ENCODE assay signal across 14 cellular contexts in the genomic region with DNA sequence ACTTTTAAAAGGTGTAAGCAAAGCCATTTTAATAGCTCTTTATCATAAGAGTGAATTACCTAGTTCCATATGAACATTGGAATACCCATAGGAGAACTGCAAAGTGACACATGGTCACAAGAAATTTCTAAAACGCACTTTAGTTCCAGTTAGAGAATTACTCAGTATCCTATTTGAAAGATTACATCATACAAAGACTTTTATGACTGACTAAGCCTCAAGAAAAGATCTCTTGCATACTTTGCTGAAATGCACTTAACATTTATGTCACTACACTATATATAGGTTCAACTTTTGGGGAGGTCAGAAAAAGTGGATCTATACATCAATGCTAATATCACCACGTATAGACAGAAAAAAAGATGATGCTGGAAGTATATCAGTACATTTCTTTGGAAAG. TPM values are rescaled to one million over a fixed set of nuclear protein-coding genes. Genes with fewer than 3 reads are reported as not detected.
DNase-seq lines count a peak whose midpoint lies in the region; ATAC-seq and TF ChIP-seq lines count a peak whose summit lies in the region.
"Had no signal": no experiment of that assay in that cellular context is flagged by ENCODE, and none has a peak within 500 bp of the region (broad histone marks: within the 10 kb centered on the region; RNA-seq: fewer than 3 reads in every experiment).

No MANE protein-coding gene starts in this region.

- no peak for TF ChIP-seq CTCF in glutamatergic neuron (IDR thresholded peaks at IDR 0.05; ENCODE audit: partially characterized antibody, unreplicated experiment)

- H3K4me1 Mint-ChIP-seq in activated T-cell treated with anti-CD3 and anti-CD28 coated beads, Interleukin-2, amount 50 U/mL, for 72 hours (ENCODE audit: low read depth), result peaks cover 7% of the 10 kb centered on the region
- peaks cover 35% of the 10 kb centered on the region for H3K4me1 Mint-ChIP-seq in glutamatergic neuron (ENCODE audit: low read depth, unreplicated experiment)

- peak in 1 of 2 donors; percentile 36 for ATAC-seq in activated T-cell treated with anti-CD3 and anti-CD28 coated beads, Interleukin-2, amount 50 U/mL, for 72 hours (replicated peaks in 1 of 2)
- no peak for ATAC-seq in HG03280 (IDR thresholded peaks at IDR 0.05; ENCODE audit: unreplicated experiment)

- H3K9me3 ChIP-seq in neuronal stem cell (replicated peaks in 1 of 2; ENCODE audit: control insufficient read depth in 2 of 2, insufficient read depth in 1 of 2, low read depth in 1 of 2, low read length in 2 of 2), result peaks cover 0 to 10% of the 10 kb centered on the region in 2 donors
- H3K9me3 ChIP-seq: right lobe of liver had no signal

- peaks cover 3 to 8% of the 10 kb centered on the region in 2 donors for H3K4me1 ChIP-seq in neuronal stem cell (ENCODE audit: control insufficient read depth in 2 of 2, insufficient read depth in 1 of 2, low read depth in 1 of 2, low read length in 2 of 2)
- H3K4me1 ChIP-seq: right lobe of liver had no signal

- H3K9ac ChIP-seq in neuronal stem cell (ENCODE audit: low read depth, low read length, poor library complexity), result no peak overlapping the region
- H3K9ac ChIP-seq: KMS-11 had no signal

- no peak overlapping the region for H2BK120ac ChIP-seq in neuronal stem cell (ENCODE audit: low read depth, low read length)

- no peak overlapping the region for H3K23ac ChIP-seq in neuronal stem cell (ENCODE audit: low read depth, low read length, poor library complexity)

- H3K36me3 Mint-ChIP-seq in activated T-cell treated with anti-CD3 and anti-CD28 coated beads, Interleukin-2, amount 50 U/mL, for 72 hours (ENCODE audit: insufficient read depth in 2 of 2), result no peaks in the 10 kb centered on the region
- H3K36me3 Mint-ChIP-seq in glutamatergic neuron (ENCODE audit: unreplicated experiment), result peaks cover 4% of the 10 kb centered on the region
- H3K36me3 Mint-ChIP-seq: activated naive CD8-positive, alpha-beta T cell treated with anti-CD3 and anti-CD28 coated beads, Interleukin-2, amount 10 ng/mL, durations not matched to agents 7 days and 5 days had no signal

- no peak overlapping the region for H2BK5ac ChIP-seq in neuronal stem cell (ENCODE audit: low read length)

- H2BK15ac ChIP-seq in neuronal stem cell (ENCODE audit: low read length), result no peak overlapping the region

- no peak overlapping the region for H3K4me3 ChIP-seq in neuronal stem cell (ENCODE audit: low read length in 2 of 2)
- H3K4me3 ChIP-seq: right lobe of liver had no signal

- H4K91ac ChIP-seq in neuronal stem cell (ENCODE audit: low read depth, low read length, poor library complexity), result no peak overlapping the region

- peak overlapping the region; percentile 3 for H3K27ac ChIP-seq in substantia nigra (ENCODE audit: low read depth, low read length, poor library complexity, severe bottlenecking)
- no peak overlapping the region for H3K27ac ChIP-seq in neuronal stem cell (replicated peaks; ENCODE audit: low read length)
- H3K27ac ChIP-seq: KMS-11, right lobe of liver had no signal

- peak overlapping the region; percentile 30 for H3K27ac Mint-ChIP-seq in activated T-cell treated with anti-CD3 and anti-CD28 coated beads, Interleukin-2, amount 50 U/mL, for 72 hours
- peak overlapping the region; percentile 69 for H3K27ac Mint-ChIP-seq in glutamatergic neuron (ENCODE audit: unreplicated experiment)
- H3K27ac Mint-ChIP-seq: activated naive CD8-positive, alpha-beta T cell treated with anti-CD3 and anti-CD28 coated beads, Interleukin-2, amount 10 ng/mL, durations not matched to agents 7 days and 5 days had no signal

- no peak overlapping the region for H2AFZ ChIP-seq in neuronal stem cell (ENCODE audit: low read length)

- H3K14ac ChIP-seq in neuronal stem cell (ENCODE audit: low read length), result no peak overlapping the region

- no peak overlapping the region for H2AK5ac ChIP-seq in neuronal stem cell (ENCODE audit: low read depth, low read length)

- H3K18ac ChIP-seq in neuronal stem cell (ENCODE audit: low read length), result no peak overlapping the region

- peak overlapping the region in 1 of 2 donors; percentile 19 for H3K4me3 Mint-ChIP-seq in activated T-cell treated with anti-CD3 and anti-CD28 coated beads, Interleukin-2, amount 50 U/mL, for 72 hours
- peak overlapping the region; percentile 91 for H3K4me3 Mint-ChIP-seq in glutamatergic neuron (ENCODE audit: unreplicated experiment)
- H3K4me3 Mint-ChIP-seq: activated naive CD8-positive, alpha-beta T cell treated with anti-CD3 and anti-CD28 coated beads, Interleukin-2, amount 10 ng/mL, durations not matched to agents 7 days and 5 days had no signal

- in situ Hi-C loops in KBM-7 (cut with MboI; ENCODE audit: low pct_unique_long_range_greater_than_20kb, low sequenced_read_pairs), result no loop called here

- no peaks in the 10 kb centered on the region for H3K27me3 ChIP-seq in neuronal stem cell (ENCODE audit: control insufficient read depth in 3 of 3, insufficient read depth in 3 of 3, low read depth in 1 of 3, low read length in 3 of 3)
- H3K27me3 ChIP-seq: right lobe of liver had no signal

- H3K4me2 ChIP-seq in neuronal stem cell (ENCODE audit: insufficient read depth, low read length, poor library complexity, severe bottlenecking), result no peak overlapping the region
- H3K4me2 ChIP-seq: KMS-11 had no signal

- H3K79me1 ChIP-seq in neuronal stem cell (ENCODE audit: low read depth, low read length), result no peaks in the 10 kb centered on the region

- no peaks in the 10 kb centered on the region for H3K27me3 Mint-ChIP-seq in activated T-cell treated with anti-CD3 and anti-CD28 coated beads, Interleukin-2, amount 50 U/mL, for 72 hours (ENCODE audit: low read depth)
- H3K27me3 Mint-ChIP-seq in glutamatergic neuron (ENCODE audit: unreplicated experiment), result no peaks in the 10 kb centered on the region

- H3K36me3 ChIP-seq in neuronal stem cell (replicated peaks in 1 of 2; ENCODE audit: control insufficient read depth in 2 of 2, insufficient read depth in 2 of 2, low read length in 2 of 2), result peaks cover 0 to 23% of the 10 kb centered on the region in 2 donors
- H3K36me3 ChIP-seq: right lobe of liver had no signal

- no peak overlapping the region for H3K4ac ChIP-seq in neuronal stem cell (ENCODE audit: low read length)

- WGBS in neuronal stem cell (ENCODE audit: extremely low coverage in 2 of 2, insufficient read length in 2 of 2, insufficient replicate concordance in 1 of 2), 2 donors, result no CpG with 5 or more reads among the region's 2 CpGs

- no peak overlapping the region for H4K8ac ChIP-seq in neuronal stem cell (ENCODE audit: low read depth, low read length)

- DNase-seq in activated T-cell treated with anti-CD3 and anti-CD28 coated beads, Interleukin-2, amount 50 U/mL, for 72 hours, result no peak
- no peak for DNase-seq in activated T-cell treated with anti-CD3 and anti-CD28 coated beads, Interleukin-2, amount 50 U/mL, for 48 hours
- DNase-seq in amniotic epithelial cell (ENCODE audit: low read depth) (peak; percentile 47), glutamatergic neuron (no peak), substantia nigra (lab: John Stamatoyannopoulos, UW) (no peak), KBM-7 (no peak), neuronal stem cell (ENCODE audit: low spot score) (no peak)
- DNase-seq: activated CD8-positive, alpha-beta memory T cell treated with anti-CD3 and anti-CD28 coated beads for 24 hours; activated naive CD8-positive, alpha-beta T cell treated with anti-CD3 and anti-CD28 coated beads, Interleukin-2, amount 10 ng/mL, durations not matched to agents 7 days and 5 days; NCI-H510A treated with DMSO at 0.1 percent for 48 hours; right lobe of liver; T-helper 1 cell had no signal

- H2BK12ac ChIP-seq in neuronal stem cell (ENCODE audit: low read length), result no peak overlapping the region

- no peaks in the 10 kb centered on the region for H3K9me3 Mint-ChIP-seq in activated T-cell treated with anti-CD3 and anti-CD28 coated beads, Interleukin-2, amount 50 U/mL, for 72 hours
- H3K9me3 Mint-ChIP-seq in glutamatergic neuron (ENCODE audit: unreplicated experiment), result no peaks in the 10 kb centered on the region
- H3K9me3 Mint-ChIP-seq: activated naive CD8-positive, alpha-beta T cell treated with anti-CD3 and anti-CD28 coated beads, Interleukin-2, amount 10 ng/mL, durations not matched to agents 7 days and 5 days had no signal

RNA-seq across cellular contexts. Expression of a gene that starts 7.1 kb away (rescaled TPM):
- total RNA-seq in activated T-cell treated with anti-CD3 and anti-CD28 coated beads, Interleukin-2, amount 50 U/mL, for 72 hours, result under 1 TPM; 0.12 to 0.34 TPM
- total RNA-seq in glutamatergic neuron (ENCODE audit: unreplicated experiment), result 43.3 TPM
- 1.3 TPM for polyA plus RNA-seq in neuronal stem cell (2013, experiment 1 of 2)
- polyA plus RNA-seq in neuronal stem cell (2013, experiment 2 of 2), result 1.4 TPM

Comparison
In these comparisons a context has a peak if more than half of its experiments do, and no peak if none do; other contexts are left out.
1. RNA of a gene that starts 7.1 kb away (total RNA-seq): 43.3 TPM in glutamatergic neuron (single experiment); 0.12 to 0.34 TPM in activated T-cell treated with anti-CD3 and anti-CD28 coated beads, Interleukin-2, amount 50 U/mL, for 72 hours; every median in the first group is over 10 times any median in the second.